In genomic region chr3:127457094-127457475, GRCh38 we compare ENCODE assay signal across 9 cellular contexts.
DNase-seq lines count a peak whose midpoint lies in the region; TF ChIP-seq lines count a peak whose summit lies in the region.
"Had no signal": no experiment of that assay in that cellular context is flagged by ENCODE, and none has a peak within 500 bp of the region (broad histone marks: within the 10 kb centered on the region; RNA-seq: fewer than 3 reads in every experiment).

No MANE protein-coding gene starts in this region.

- H3K27ac ChIP-seq in stomach: peak overlapping the region; percentile 30 to 78 (median 70)
- H3K27ac ChIP-seq: A549 had no signal

- intact Hi-C loops in stomach (cut with DNase I; ENCODE audit: low total_unique reads): loop anchor here (5.0 kb wide), 1 partner anchor 710 kb away; no protein-coding TSS in a partner anchor

- H3K9me3 ChIP-seq in stomach: no peaks in the 10 kb centered on the region
- H3K9me3 ChIP-seq: A549 had no signal

- no peaks in the 10 kb centered on the region for H3K36me3 ChIP-seq in stomach

- H3K27me3 ChIP-seq in stomach: peaks cover 0 to 73% (median 39%) of the 10 kb centered on the region in 3 donors

- TF ChIP-seq CTCF in stomach (IDR thresholded peaks at IDR 0.05): no peak

- TF ChIP-seq POLR2A in stomach (IDR thresholded peaks at IDR 0.05): no peak

- 2 to 6% (median 3%) methylated on average over 24 to 27 of the region's 27 CpGs for WGBS in stomach, 5 donors

- H3K4me3 ChIP-seq in stomach: peak overlapping the region; percentile 25 to 43 (median 30)
- H3K4me3 ChIP-seq: A549 had no signal

- H3K4me1 ChIP-seq in stomach: peaks cover 19 to 33% (median 26%) of the 10 kb centered on the region in 4 donors
- H3K4me1 ChIP-seq: A549 had no signal

- DNase-seq in NCI-H1417 (lab: John Stamatoyannopoulos, UW) (peak in 2 of 3 experiments; percentile 92 to 93), NCI-H1417 treated with DMSO at 0.1 percent for 48 hours (lab: John Stamatoyannopoulos, UW) (no peak), amniotic epithelial cell (ENCODE audit: low read depth) (peak; percentile 65), islet precursor cell (peak; percentile 86), stomach (peak; percentile 66), NCI-H1436 (lab: John Stamatoyannopoulos, UW) (no peak), DMS 273 (lab: John Stamatoyannopoulos, UW; ENCODE audit: unreplicated experiment) (no peak), NCI-H187 treated with DMSO at 0.1 percent for 48 hours (lab: John Stamatoyannopoulos, UW) (no peak)

- TF ChIP-seq EP300 in stomach (IDR thresholded peaks at IDR 0.05): no peak

Comparison
In these comparisons a context has a peak if more than half of its experiments do, and no peak if none do; other contexts are left out.
1. DNase-seq: peak in NCI-H1417 (2 of 3), amniotic epithelial cell (single experiment), islet precursor cell (single experiment) and stomach (single experiment); none in NCI-H1417 treated with DMSO at 0.1 percent for 48 hours (single experiment), NCI-H1436 (single experiment), DMS 273 (single experiment) and NCI-H187 treated with DMSO at 0.1 percent for 48 hours (single experiment).